In genomic region chr4:38671594-38671943, GRCh38 we compare ENCODE assay signal across 1 cellular context.
TF ChIP-seq lines count a peak whose summit lies in the region.

No MANE protein-coding gene starts in this region.

TF ChIP-seq in endothelial cell of umbilical vein, 7 proteins besides CTCF, POLR2A, EP300 and RAD21 (continued from another document):
- TF ChIP-seq MAX (IDR thresholded peaks at IDR 0.05; ENCODE audit: insufficient read depth, insufficient read length) (no peak), EZH2 (IDR thresholded peaks at IDR 0.05; ENCODE audit: borderline replicate concordance, low read depth, low read length, severe bottlenecking) (no peak)
